ENCODE assay signal across 15 cellular contexts in genomic region chr4:95255396-95256107, GRCh38.
DNase-seq lines count a peak whose midpoint lies in the region; ATAC-seq, FAIRE-seq and TF ChIP-seq lines count a peak whose summit lies in the region.
"Had no signal": no experiment of that assay in that cellular context is flagged by ENCODE, and none has a peak within 500 bp of the region (broad histone marks: within the 10 kb centered on the region; RNA-seq: fewer than 3 reads in every experiment).

No MANE protein-coding gene starts in this region.

- H3K4me3 ChIP-seq in endothelial cell of umbilical vein (replicated peaks in 1 of 3; ENCODE audit: insufficient read depth in 1 of 3, low read depth in 1 of 3, low read length in 3 of 3) (no peak overlapping the region), body of pancreas (no peak overlapping the region)

- POLR2A ChIA-PET in endothelial cell of umbilical vein (lab: Charles Lee) = no interaction called here

- BruUV-seq in endothelial cell of umbilical vein (replicated peaks; lab: Mats Ljungman, UMichigan) = no TSS peak

- H3K9me3 ChIP-seq in endothelial cell of umbilical vein (replicated peaks; ENCODE audit: control insufficient read depth, insufficient read depth, low read length) = no peaks in the 10 kb centered on the region
- no peaks in the 10 kb centered on the region for H3K9me3 ChIP-seq in body of pancreas

- H3K27me3 ChIP-seq in endothelial cell of umbilical vein (ENCODE audit: control insufficient read depth in 2 of 2, insufficient read depth in 2 of 2, low read length in 2 of 2) = no peaks in the 10 kb centered on the region
- H3K27me3 ChIP-seq in body of pancreas = no peaks in the 10 kb centered on the region

- no peak overlapping the region for H3K27ac Mint-ChIP-seq in glutamatergic neuron (ENCODE audit: unreplicated experiment)
- H3K27ac Mint-ChIP-seq: activated naive CD4-positive, alpha-beta T cell treated with anti-CD3 and anti-CD28 coated beads, Interleukin-2, amount 10 ng/mL, durations not matched to agents 7 days and 5 days had no signal

- dilution Hi-C loops in endothelial cell of umbilical vein (cut with MboI; ENCODE audit: extremely low pct_ligation_motif_present, low sequenced_read_pairs) = no loop called here

- H3K9me3 Mint-ChIP-seq in glutamatergic neuron (ENCODE audit: unreplicated experiment) = no peaks in the 10 kb centered on the region
- H3K9me3 Mint-ChIP-seq: activated naive CD4-positive, alpha-beta T cell treated with anti-CD3 and anti-CD28 coated beads, Interleukin-2, amount 10 ng/mL, durations not matched to agents 7 days and 5 days had no signal

- H3K4me1 ChIP-seq in endothelial cell of umbilical vein (ENCODE audit: control insufficient read depth, extremely low read depth, insufficient read depth, low read length) (peaks cover 13% of the 10 kb centered on the region), body of pancreas (no peaks in the 10 kb centered on the region)

- no peaks in the 10 kb centered on the region for H3K9me1 ChIP-seq in endothelial cell of umbilical vein (replicated peaks; ENCODE audit: control insufficient read depth, extremely low read depth, insufficient read depth, low read length)

- peaks cover 4% of the 10 kb centered on the region for H3K27me3 Mint-ChIP-seq in glutamatergic neuron (ENCODE audit: unreplicated experiment)

- TF ChIP-seq POLR2A in endothelial cell of umbilical vein (IDR thresholded peaks at IDR 0.05; ENCODE audit: low read depth, low read length) (no peak), body of pancreas (IDR thresholded peaks at IDR 0.05) (no peak)

- 81 to 82% methylated on average over 8 of the region's 8 CpGs for whole genome bisulfite sequencing in body of pancreas, 2 donors

- ATAC-seq in Right ventricle myocardium inferior = peak; percentile 85
- ATAC-seq in body of pancreas = no peak
- ATAC-seq in GM18861 (IDR thresholded peaks at IDR 0.05; ENCODE audit: unreplicated experiment) = no peak

- peak; percentile 73 for FAIRE-seq in endothelial cell of umbilical vein (lab: Jason Lieb, UNC)
- FAIRE-seq: D721Med had no signal

- H3K9ac ChIP-seq in endothelial cell of umbilical vein (replicated peaks; ENCODE audit: extremely low read depth, insufficient read depth, low read length) = no peak overlapping the region

- H3K36me3 Mint-ChIP-seq in glutamatergic neuron (ENCODE audit: unreplicated experiment) = no peaks in the 10 kb centered on the region
- H3K36me3 Mint-ChIP-seq: activated naive CD4-positive, alpha-beta T cell treated with anti-CD3 and anti-CD28 coated beads, Interleukin-2, amount 10 ng/mL, durations not matched to agents 7 days and 5 days had no signal

- no peaks in the 10 kb centered on the region for H4K20me1 ChIP-seq in endothelial cell of umbilical vein (replicated peaks; ENCODE audit: control insufficient read depth, extremely low read depth, insufficient read depth, low read length)

- H3K4me2 ChIP-seq in endothelial cell of umbilical vein (ENCODE audit: insufficient read depth, low read length) = peak overlapping the region; percentile 31

- H3K79me2 ChIP-seq in endothelial cell of umbilical vein (ENCODE audit: control insufficient read depth, insufficient read depth, low read length) = no peaks in the 10 kb centered on the region

- intact Hi-C loops in Right ventricle myocardium inferior (cut with DNase I) = no loop called here
- intact Hi-C loops in cardiac septum (cut with DNase I) = no loop called here
- intact Hi-C loops in endothelial cell of umbilical vein (cut with micrococcal nuclease) = no loop called here
- intact Hi-C loops in body of pancreas (cut with DNase I) = no loop called here

- DNase-seq in Right ventricle myocardium inferior (ENCODE audit: missing footprints) (no peak), cardiac septum (ENCODE audit: low spot score) (no peak), endothelial cell of umbilical vein (ENCODE audit: low read depth, low spot score) (no peak), medulla oblongata (ENCODE audit: extremely low spot score) (peak; percentile 41), superior temporal gyrus (ENCODE audit: extremely low spot score) (no peak), body of pancreas (no peak), glutamatergic neuron (no peak)
- DNase-seq: 8988T; activated CD8-positive, alpha-beta memory T cell treated with anti-CD3 and anti-CD28 coated beads for 24 hours; activated naive CD4-positive, alpha-beta T cell treated with anti-CD3 and anti-CD28 coated beads, Interleukin-2, amount 10 ng/mL, durations not matched to agents 7 days and 5 days; mesendoderm; NCI-H1092; NCI-H510A had no signal

- peak overlapping the region; percentile 70 for H2AFZ ChIP-seq in endothelial cell of umbilical vein (ENCODE audit: low read depth, low read length)

- H3K4me1 Mint-ChIP-seq in glutamatergic neuron (ENCODE audit: low read depth, unreplicated experiment) = no peaks in the 10 kb centered on the region
- H3K4me1 Mint-ChIP-seq: activated naive CD4-positive, alpha-beta T cell treated with anti-CD3 and anti-CD28 coated beads, Interleukin-2, amount 10 ng/mL, durations not matched to agents 7 days and 5 days had no signal

- CTCF ChIA-PET in endothelial cell of umbilical vein (lab: Charles Lee) = interaction anchor here (1.0 kb wide), 1 partner anchor 12 kb away, joined by 4 read pairs; no protein-coding TSS in a partner anchor

- peak overlapping the region; percentile 40 for H3K27ac ChIP-seq in endothelial cell of umbilical vein (ENCODE audit: insufficient read depth, low read depth, low read length)
- no peak overlapping the region for H3K27ac ChIP-seq in body of pancreas

- H3K36me3 ChIP-seq in endothelial cell of umbilical vein (ENCODE audit: control insufficient read depth in 2 of 2, extremely low read depth in 1 of 2, insufficient read depth in 2 of 2, low read length in 2 of 2) = no peaks in the 10 kb centered on the region
- H3K36me3 ChIP-seq in body of pancreas (replicated peaks in 1 of 2; ENCODE audit: insufficient read depth in 1 of 2, low read depth in 2 of 2) = no peaks in the 10 kb centered on the region

- no peak overlapping the region for H3K4me3 Mint-ChIP-seq in glutamatergic neuron (ENCODE audit: unreplicated experiment)
- H3K4me3 Mint-ChIP-seq: activated naive CD4-positive, alpha-beta T cell treated with anti-CD3 and anti-CD28 coated beads, Interleukin-2, amount 10 ng/mL, durations not matched to agents 7 days and 5 days had no signal

- TF ChIP-seq CTCF in endothelial cell of umbilical vein (IDR thresholded peaks at IDR 0.05; ENCODE audit: extremely low read depth in 1 of 2, insufficient read depth in 1 of 2, low read depth in 1 of 2, low read length in 2 of 2) (no peak), body of pancreas (IDR thresholded peaks at IDR 0.05) (no peak), glutamatergic neuron (IDR thresholded peaks at IDR 0.05; ENCODE audit: partially characterized antibody, unreplicated experiment) (no peak)

TF ChIP-seq in endothelial cell of umbilical vein, 7 proteins besides CTCF, POLR2A, EP300 and RAD21:
- TF ChIP-seq POLR2AphosphoS5 (IDR thresholded peaks at IDR 0.05; ENCODE audit: insufficient read depth, low read depth, low read length) (no peak), GATA2 (IDR thresholded peaks at IDR 0.05; ENCODE audit: insufficient read depth, insufficient read length, low read depth, low read length) (no peak), JUN (IDR thresholded peaks at IDR 0.05; ENCODE audit: borderline replicate concordance, insufficient read depth, insufficient read length, low read depth) (no peak), MYC (IDR thresholded peaks at IDR 0.05; ENCODE audit: low read depth, low read length) (no peak), EZH2 (IDR thresholded peaks at IDR 0.05; ENCODE audit: borderline replicate concordance, low read depth, low read length, severe bottlenecking) (no peak), FOS (IDR thresholded peaks at IDR 0.05; ENCODE audit: borderline replicate concordance, insufficient read depth, low read length) (peak; percentile 36)
- TF ChIP-seq, protein P1, sequence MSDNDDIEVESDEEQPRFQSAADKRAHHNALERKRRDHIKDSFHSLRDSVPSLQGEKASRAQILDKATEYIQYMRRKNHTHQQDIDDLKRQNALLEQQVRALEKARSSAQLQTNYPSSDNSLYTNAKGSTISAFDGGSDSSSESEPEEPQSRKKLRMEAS (IDR thresholded peaks at IDR 0.05; ENCODE audit: insufficient read depth, insufficient read length) = peak; percentile 42
